In genomic region chr16:88991813-88992350, GRCh38 we compare ENCODE assay signal across 17 cellular contexts. TPM values are rescaled to one million over a fixed set of nuclear protein-coding genes. Genes with fewer than 3 reads are reported as not detected.
DNase-seq lines count a peak whose midpoint lies in the region; ATAC-seq lines count a peak whose summit lies in the region.
"Had no signal": no experiment of that assay in that cellular context is flagged by ENCODE, and none has a peak within 500 bp of the region (broad histone marks: within the 10 kb centered on the region; RNA-seq: fewer than 3 reads in every experiment).

No MANE protein-coding gene starts in this region.

- peaks cover 24% of the 10 kb centered on the region for H3K27me3 ChIP-seq in GM23248 (replicated peaks; ENCODE audit: insufficient read depth)
- H3K27me3 ChIP-seq in SJCRH30 = no peaks in the 10 kb centered on the region
- H3K27me3 ChIP-seq in neuronal stem cell (ENCODE audit: control insufficient read depth in 3 of 3, insufficient read depth in 3 of 3, low read depth in 1 of 3, low read length in 3 of 3) = peaks cover 0 to 46% (median 0%) of the 10 kb centered on the region in 3 experiments

- in situ Hi-C loops in GM23248 (cut with MboI) = no loop called here

- peak overlapping the region; percentile 53 for H3K4ac ChIP-seq in neuronal stem cell (ENCODE audit: low read length)

- H3F3A ChIP-seq in GM23248 (ENCODE audit: insufficient read depth) = no peaks in the 10 kb centered on the region

- peaks cover 2% of the 10 kb centered on the region for H3K79me1 ChIP-seq in neuronal stem cell (ENCODE audit: low read depth, low read length)

- H2BK120ac ChIP-seq in neuronal stem cell (ENCODE audit: low read depth, low read length) = no peak overlapping the region

- H3K4me2 ChIP-seq in GM23248 (ENCODE audit: unreplicated experiment) (no peak overlapping the region), neuronal stem cell (ENCODE audit: insufficient read depth, low read length, poor library complexity, severe bottlenecking) (no peak overlapping the region)

- intact Hi-C loops in Right ventricle myocardium inferior (cut with DNase I) = no loop called here
- intact Hi-C loops in cardiac septum (cut with DNase I) = no loop called here

- H3K18ac ChIP-seq in neuronal stem cell (ENCODE audit: low read length) = peak overlapping the region; percentile 76

- H3K27ac ChIP-seq in GM23248 (no peak overlapping the region), SJCRH30 (peak overlapping the region; percentile 89), neuronal stem cell (replicated peaks; ENCODE audit: low read length) (no peak overlapping the region)

- no peaks in the 10 kb centered on the region for H3K9me2 ChIP-seq in GM23248 (ENCODE audit: insufficient read depth)

- H2BK5ac ChIP-seq in neuronal stem cell (ENCODE audit: low read length) = no peak overlapping the region

- H2BK15ac ChIP-seq in neuronal stem cell (ENCODE audit: low read length) = peak overlapping the region; percentile 37

- peak overlapping the region; percentile 70 for H2AK5ac ChIP-seq in neuronal stem cell (ENCODE audit: low read depth, low read length)

- H3K36me3 ChIP-seq in GM23248 (ENCODE audit: low read depth) = no peaks in the 10 kb centered on the region
- H3K36me3 ChIP-seq in SJCRH30 = no peaks in the 10 kb centered on the region
- H3K36me3 ChIP-seq in neuronal stem cell (replicated peaks in 1 of 2; ENCODE audit: control insufficient read depth in 2 of 2, insufficient read depth in 2 of 2, low read length in 2 of 2) = no peaks in the 10 kb centered on the region

- peak overlapping the region; percentile 80 for H3K23ac ChIP-seq in neuronal stem cell (ENCODE audit: low read depth, low read length, poor library complexity)

- no peak for ATAC-seq in Right ventricle myocardium inferior
- no peak for ATAC-seq in HG02852 (IDR thresholded peaks at IDR 0.05; ENCODE audit: unreplicated experiment)

- H3K4me3 ChIP-seq in GM23248 (no peak overlapping the region), SJCRH30 (no peak overlapping the region), neuronal stem cell (ENCODE audit: low read length in 2 of 2) (no peak overlapping the region)

- H3K79me2 ChIP-seq in GM23248 (ENCODE audit: insufficient read depth) = no peaks in the 10 kb centered on the region

- no peak overlapping the region for H2BK12ac ChIP-seq in neuronal stem cell (ENCODE audit: low read length)

- no peaks in the 10 kb centered on the region for H3K9me3 ChIP-seq in GM23248 (ENCODE audit: low read depth)
- no peaks in the 10 kb centered on the region for H3K9me3 ChIP-seq in SJCRH30 (replicated peaks)
- peaks cover 0 to under 1% of the 10 kb centered on the region in 2 donors for H3K9me3 ChIP-seq in neuronal stem cell (replicated peaks in 1 of 2; ENCODE audit: control insufficient read depth in 2 of 2, insufficient read depth in 1 of 2, low read depth in 1 of 2, low read length in 2 of 2)

- H2AFZ ChIP-seq in GM23248 (no peak overlapping the region), neuronal stem cell (ENCODE audit: low read length) (no peak overlapping the region)

- H4K91ac ChIP-seq in neuronal stem cell (ENCODE audit: low read depth, low read length, poor library complexity) = no peak overlapping the region

- no peaks in the 10 kb centered on the region for H4K20me1 ChIP-seq in GM23248 (ENCODE audit: insufficient read depth)

- no peak overlapping the region for H4K8ac ChIP-seq in neuronal stem cell (ENCODE audit: low read depth, low read length)

- H3K4me1 ChIP-seq in GM23248 (ENCODE audit: insufficient read depth) (no peaks in the 10 kb centered on the region), SJCRH30 (peaks cover 15% of the 10 kb centered on the region), neuronal stem cell (ENCODE audit: control insufficient read depth in 2 of 2, insufficient read depth in 1 of 2, low read depth in 1 of 2, low read length in 2 of 2) (peaks cover 0 to 15% of the 10 kb centered on the region in 2 donors)
- H3K4me1 ChIP-seq: Caco-2 had no signal

- no peak overlapping the region for H3K9ac ChIP-seq in GM23248
- H3K9ac ChIP-seq in neuronal stem cell (ENCODE audit: low read depth, low read length, poor library complexity) = no peak overlapping the region

- DNase-seq in Right ventricle myocardium inferior (ENCODE audit: missing footprints) (peak; percentile 51), cardiac septum (ENCODE audit: low spot score) (no peak), GM23248 (peak; percentile 13), SJCRH30 (peak; percentile 77 to 81), neuronal stem cell (ENCODE audit: low spot score) (no peak), NCI-H2081 treated with DMSO at 0.1 percent for 48 hours (lab: John Stamatoyannopoulos, UW) (no peak), AG20443 (ENCODE audit: low spot score) (no peak)
- DNase-seq: Caco-2, GF-D8, HFFc6, Kasumi-1, NCI-H1105 treated with DMSO at 0.1 percent for 48 hours, NCI-H187 treated with DMSO at 0.1 percent for 48 hours, NCI-H524, SIG-M5, T-helper 2 cell had no signal

- WGBS in GM23248 (ENCODE audit: low coverage in 1 of 2, low lambda C conversion rate in 2 of 2, missing lambda C conversion rate in 2 of 2), 2 experiments = 45 to 49% methylated on average over 19 of the region's 19 CpGs
- no CpG with 5 or more reads among the region's 19 CpGs for WGBS in neuronal stem cell (ENCODE audit: extremely low coverage in 2 of 2, insufficient read length in 2 of 2, insufficient replicate concordance in 1 of 2), 2 donors

- H3K14ac ChIP-seq in neuronal stem cell (ENCODE audit: low read length) = peak overlapping the region; percentile 56

RNA-seq across cellular contexts. Expression of gene CBFA2T3, which starts 14.9 kb away (rescaled TPM):
- 11.1 TPM for total RNA-seq in Right ventricle myocardium inferior
- 5.9 TPM for total RNA-seq in cardiac septum
- total RNA-seq in GM23248 (2014; rRNA removed; shearing (Covaris generic)) = not detected in 2 replicates
- polyA plus RNA-seq in GM23248 (2016; fragmentation: Nextera tagmentation; extraction: Ambion mirVana) = 0.08 TPM in 1 of 2 replicates, not detected in the other
- 1.8 and 3.5 TPM in 2 replicates for total RNA-seq in SJCRH30 (2014; rRNA removed; shearing (Covaris generic))
- polyA plus RNA-seq in neuronal stem cell (2013, experiment 1 of 2) = 8.3 TPM
- polyA plus RNA-seq in neuronal stem cell (2013, experiment 2 of 2) = 8.0 TPM
- total RNA-seq: HFFc6 had no signal

Comparison
In these comparisons a context has a peak if more than half of its experiments do, and no peak if none do; other contexts are left out.
1. DNase-seq: peak in Right ventricle myocardium inferior (single experiment), GM23248 (single experiment) and SJCRH30 (2 of 2); none in cardiac septum (single experiment), neuronal stem cell (single experiment), NCI-H2081 treated with DMSO at 0.1 percent for 48 hours (single experiment) and AG20443 (single experiment).